Comparison of ENCODE assay signal across 8 cellular contexts in the genomic region with DNA sequence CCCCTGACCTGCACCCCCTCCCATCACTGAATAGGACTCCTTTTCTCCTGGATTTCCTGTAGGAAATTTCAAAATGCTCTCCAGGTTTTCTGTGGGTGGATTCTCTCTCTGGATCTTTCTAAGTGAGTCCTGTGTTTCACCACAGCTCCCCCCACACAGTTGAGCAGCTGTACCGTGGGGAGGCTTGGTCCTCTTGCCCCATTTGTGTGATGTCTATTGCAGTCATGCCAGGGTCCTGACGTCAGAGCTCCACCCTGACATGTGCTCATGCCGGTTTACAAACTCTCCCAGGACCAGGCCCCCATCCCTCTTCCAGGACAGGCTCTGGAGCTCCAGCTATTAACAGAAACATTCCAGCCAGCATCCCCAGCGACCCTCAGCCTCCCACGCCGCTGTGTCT.
A peak's percentile ranks its signal among the peaks of the same experiment; 100 is the strongest.
DNase-seq lines count a peak whose midpoint lies in the region; ATAC-seq and TF ChIP-seq lines count a peak whose summit lies in the region.
"Not testable (repeated sequence)": the region's sequence is repeated elsewhere in the genome, so short reads cannot be mapped to it uniquely, and the experiment has no call there.

No MANE protein-coding gene starts in this region.

- not testable (repeated sequence) for H3K27me3 ChIP-seq in BJ (ENCODE audit: control insufficient read depth, insufficient read depth, low read length); Karpas-422 (ENCODE audit: low read length); gastroesophageal sphincter; ovary; thyroid gland

- ATAC-seq in gastroesophageal sphincter: peak; percentile 92

- H3K36me3 ChIP-seq in BJ (ENCODE audit: control insufficient read depth, insufficient read depth, low read length); Karpas-422 (ENCODE audit: insufficient read depth, low read length); gastroesophageal sphincter; ovary; thyroid gland: not testable (repeated sequence)

- not testable (repeated sequence) for H3K4me2 ChIP-seq in Karpas-422 (ENCODE audit: low read depth, low read length, poor library complexity, severe bottlenecking)

- DNase-seq in BJ (ENCODE audit: low read depth) (peak; percentile 1), Karpas-422 (peak; percentile 34), astrocyte of the hippocampus (ENCODE audit: low read depth, low spot score) (peak; percentile 18), epithelial cell of esophagus (ENCODE audit: low read depth) (peak; percentile 26), islet precursor cell (peak; percentile 43), ovary (peak; percentile 70 to 86 (median 75)), thyroid gland (peak; percentile 8 to 19)

- H3K4me3 ChIP-seq in BJ (ENCODE audit: low read depth, low read length); Karpas-422 (ENCODE audit: low read length); epithelial cell of esophagus (ENCODE audit: low read length); gastroesophageal sphincter; ovary; thyroid gland (replicated peaks in 1 of 3): not testable (repeated sequence)

- intact Hi-C loops in ovary (cut with DNase I); thyroid gland (cut with DNase I): not testable (repeated sequence)

- H3K9me2 ChIP-seq in Karpas-422 (replicated peaks; ENCODE audit: insufficient read depth, low read length): not testable (repeated sequence)

- not testable (repeated sequence) for TF ChIP-seq CTCF in BJ (IDR thresholded peaks at IDR 0.05; ENCODE audit: insufficient read depth, low read depth, low read length); epithelial cell of esophagus (IDR thresholded peaks at IDR 0.05; ENCODE audit: insufficient read depth, low read depth, low read length, missing control alignments); gastroesophageal sphincter (IDR thresholded peaks at IDR 0.05); ovary (IDR thresholded peaks at IDR 0.05); thyroid gland (IDR thresholded peaks at IDR 0.05)

- not testable (repeated sequence) for H3K79me2 ChIP-seq in Karpas-422 (ENCODE audit: low read length)

- H3K9me3 ChIP-seq in Karpas-422 (ENCODE audit: low read length); gastroesophageal sphincter; ovary; thyroid gland: not testable (repeated sequence)

- not testable (repeated sequence) for H3K9ac ChIP-seq in Karpas-422 (ENCODE audit: low read length)

- H3K4me1 ChIP-seq in Karpas-422 (ENCODE audit: low read length); gastroesophageal sphincter; ovary (ENCODE audit: insufficient read depth); thyroid gland: not testable (repeated sequence)

- 3% methylated on average over 3 of the region's 6 CpGs; no CpG with 5 or more reads in 1 of the 2 donors for WGBS in gastroesophageal sphincter (ENCODE audit: low coverage in 1 of 2), 2 donors
- 4 to 29% (median 6%) methylated on average over 1 to 3 of the region's 6 CpGs for WGBS in ovary, 3 donors
- 48 to 54% methylated on average over 3 of the region's 6 CpGs for WGBS in thyroid gland, 2 donors

- POLR2A ChIA-PET in BJ (lab: Charles Lee): not testable (repeated sequence)

- not testable (repeated sequence) for H2AFZ ChIP-seq in Karpas-422 (ENCODE audit: low read length)

- not testable (repeated sequence) for H4K20me1 ChIP-seq in Karpas-422 (ENCODE audit: insufficient read depth, low read depth, low read length)

- H3K27ac ChIP-seq in Karpas-422 (ENCODE audit: low read length); ovary; thyroid gland: not testable (repeated sequence)
- peak overlapping the region in 1 of 4 donors; percentile 17 for H3K27ac ChIP-seq in gastroesophageal sphincter

- TF ChIP-seq EP300 in gastroesophageal sphincter (IDR thresholded peaks at IDR 0.05); ovary (IDR thresholded peaks at IDR 0.05): not testable (repeated sequence)

- not testable (repeated sequence) for TF ChIP-seq POLR2A in gastroesophageal sphincter (IDR thresholded peaks at IDR 0.05); ovary (IDR thresholded peaks at IDR 0.05); thyroid gland (IDR thresholded peaks at IDR 0.05)

- CTCF ChIA-PET in BJ (lab: Yijun Ruan, JAX): not testable (repeated sequence)

Comparison
In these comparisons a context has a peak if more than half of its experiments do, and no peak if none do; other contexts are left out.
1. DNase-seq: peak in every context shown above with its lines; median percentile 75 in ovary; 43 in islet precursor cell; 34 in Karpas-422; 26 in epithelial cell of esophagus; 18 in astrocyte of the hippocampus; 14 in thyroid gland; 1 in BJ.